Comparison of ENCODE assay signal across 12 cellular contexts in genomic region chr1:27597511-27598216, GRCh38. TPM values are rescaled to one million over a fixed set of nuclear protein-coding genes. Genes with fewer than 3 reads are reported as not detected.
DNase-seq lines count a peak whose midpoint lies in the region; ATAC-seq and TF ChIP-seq lines count a peak whose summit lies in the region.
"Had no signal": no experiment of that assay in that cellular context is flagged by ENCODE, and none has a peak within 500 bp of the region (broad histone marks: within the 10 kb centered on the region; RNA-seq: fewer than 3 reads in every experiment).

No MANE protein-coding gene starts in this region.

- H3K27ac Mint-ChIP-seq in GM23338: peak overlapping the region; percentile 1

- H3K4me1 ChIP-seq in GM23338 (ENCODE audit: insufficient read depth): peaks cover 78% of the 10 kb centered on the region
- H3K4me1 ChIP-seq in gastroesophageal sphincter: peaks cover 15 to 100% (median 82%) of the 10 kb centered on the region in 3 donors
- H3K4me1 ChIP-seq in upper lobe of left lung: peaks cover 53 to 86% (median 63%) of the 10 kb centered on the region in 4 donors

- peaks cover 17% of the 10 kb centered on the region for H3K27me3 Mint-ChIP-seq in GM23338 (ENCODE audit: insufficient read depth, low read depth, poor library complexity)

- H3K4me3 ChIP-seq in GM23338 (no peak overlapping the region), gastroesophageal sphincter (no peak overlapping the region), skin epidermis (no peak overlapping the region), upper lobe of left lung (no peak overlapping the region)
- H3K4me3 ChIP-seq: lower lobe of right lung had no signal

- TF ChIP-seq CTCF in GM23338 (conservative IDR thresholded peaks at IDR 0.05; ENCODE audit: low read depth in 2 of 2): no peak
- no peak for TF ChIP-seq CTCF in gastroesophageal sphincter (IDR thresholded peaks at IDR 0.05)
- no peak for TF ChIP-seq CTCF in upper lobe of left lung (IDR thresholded peaks at IDR 0.05)

- H3K9me3 Mint-ChIP-seq in GM23338: no peaks in the 10 kb centered on the region

- peaks cover 66% of the 10 kb centered on the region for H3K79me2 ChIP-seq in GM23338 (replicated peaks; ENCODE audit: insufficient read depth)

- 19 to 25% methylated on average over 3 to 5 of the region's 7 CpGs for WGBS in gastroesophageal sphincter (ENCODE audit: low coverage in 1 of 2), 2 donors
- 68 to 72% methylated on average over 7 of the region's 7 CpGs for WGBS in upper lobe of left lung, 2 donors

- TF ChIP-seq POLR2A in gastroesophageal sphincter (IDR thresholded peaks at IDR 0.05): no peak
- no peak for TF ChIP-seq POLR2A in upper lobe of left lung (IDR thresholded peaks at IDR 0.05)

- no peak for DNase-seq in GM23338 (ENCODE audit: low spot score)
- peak; percentile 63 for DNase-seq in RPMI7951 (ENCODE audit: low read depth)
- DNase-seq in G401 (ENCODE audit: low spot score): no peak
- no peak for DNase-seq in upper lobe of left lung
- DNase-seq: activated CD8-positive, alpha-beta memory T cell treated with anti-CD3 and anti-CD28 coated beads, Interleukin-2, amount 50 U/mL, for 4 hours; lower lobe of right lung; NCI-H1048; SIG-M5; stimulated activated CD4-positive, alpha-beta T cell treated with anti-CD3 and anti-CD28 coated beads, Interleukin-2, amount 100 ng/mL, for 48 hours had no signal

- H3K27me3 ChIP-seq in GM23338 (ENCODE audit: insufficient read depth): no peaks in the 10 kb centered on the region
- no peaks in the 10 kb centered on the region for H3K27me3 ChIP-seq in gastroesophageal sphincter
- H3K27me3 ChIP-seq in upper lobe of left lung: no peaks in the 10 kb centered on the region

- peak overlapping the region; percentile 7; the same call in 1 of the 3 replicates for H3K4me3 Mint-ChIP-seq in GM23338

- peaks cover 34% of the 10 kb centered on the region for H3K4me1 Mint-ChIP-seq in GM23338

- no peaks in the 10 kb centered on the region for H3K9me3 ChIP-seq in gastroesophageal sphincter
- H3K9me3 ChIP-seq in upper lobe of left lung: no peaks in the 10 kb centered on the region
- H3K9me3 ChIP-seq: lower lobe of right lung had no signal

- H4K20me1 ChIP-seq in GM23338 (replicated peaks; ENCODE audit: insufficient read depth): peaks cover 23% of the 10 kb centered on the region

- peaks cover 7% of the 10 kb centered on the region; the same call in 1 of the 2 replicates for H3F3A ChIP-seq in GM23338 (replicated peaks; ENCODE audit: low read depth)

- H2AFZ ChIP-seq in GM23338: no peak overlapping the region

- TF ChIP-seq EP300 in gastroesophageal sphincter (IDR thresholded peaks at IDR 0.05) (no peak), upper lobe of left lung (IDR thresholded peaks at IDR 0.05) (no peak)

- H3K27ac ChIP-seq in GM23338 (ENCODE audit: low read depth) (no peak overlapping the region), gastroesophageal sphincter (peak overlapping the region in 3 of 4 donors; percentile 89 to 95 (median 94)), skin epidermis (peak overlapping the region in 17 of 21 experiments; percentile 6 to 95 (median 58)), upper lobe of left lung (peak overlapping the region in 2 of 4 donors; percentile 34 to 49)
- H3K27ac ChIP-seq: lower lobe of right lung had no signal

- no peak for ATAC-seq in GM23338
- no peak for ATAC-seq in gastroesophageal sphincter
- ATAC-seq in HG03159 (IDR thresholded peaks at IDR 0.05; ENCODE audit: unreplicated experiment): no peak
- ATAC-seq in upper lobe of left lung (ENCODE audit: low FRiP score in 2 of 2): no peak
- ATAC-seq: lower lobe of right lung had no signal

- no peaks in the 10 kb centered on the region for H3K9me2 ChIP-seq in GM23338 (ENCODE audit: insufficient read depth)

- H3K4me2 ChIP-seq in GM23338: peak overlapping the region; percentile 78

- H3K36me3 Mint-ChIP-seq in GM23338 (ENCODE audit: low read depth): no peaks in the 10 kb centered on the region; the same call in 2 of the 3 replicates

- in situ Hi-C loops in G401 (cut with HindIII; ENCODE audit: low sequenced_read_pairs): loop anchor here (25.0 kb wide), 1 partner anchor 185 kb away; no protein-coding TSS in a partner anchor

- H3K36me3 ChIP-seq in GM23338 (ENCODE audit: insufficient read depth) (no peaks in the 10 kb centered on the region), gastroesophageal sphincter (no peaks in the 10 kb centered on the region), upper lobe of left lung (peaks cover 0 to 7% (median 0%) of the 10 kb centered on the region in 4 donors)
- H3K36me3 ChIP-seq: lower lobe of right lung had no signal

TF ChIP-seq in GM23338, 12 proteins besides CTCF, POLR2A, EP300 and RAD21 (continues in another document):
- no peak for TF ChIP-seq ZNF114 (CRISPR knock-in tag; IDR thresholded peaks at IDR 0.05)
- no peak for TF ChIP-seq POLR2AphosphoS5 (IDR thresholded peaks at IDR 0.05; ENCODE audit: low read depth)
- TF ChIP-seq STAT1 (IDR thresholded peaks at IDR 0.05; ENCODE audit: unreplicated experiment): no peak
- no peak for TF ChIP-seq REST (IDR thresholded peaks at IDR 0.05; ENCODE audit: unreplicated experiment)
- no peak for TF ChIP-seq ZNF331 (CRISPR knock-in tag; IDR thresholded peaks at IDR 0.05; ENCODE audit: low read depth)
- no peak for TF ChIP-seq EZH2 (IDR thresholded peaks at IDR 0.05; ENCODE audit: low read depth, unreplicated experiment)
- TF ChIP-seq CREB1 (CRISPR knock-in tag; IDR thresholded peaks at IDR 0.05; ENCODE audit: low read depth): no peak

RNA-seq across cellular contexts. Expression of gene AHDC1, which starts 6.3 kb away (rescaled TPM):
- 19.1 and 22.2 TPM in 2 replicates for total RNA-seq in GM23338 (2014; rRNA removed; shearing (Covaris generic))
- 6.8 and 8.3 TPM in 2 replicates for polyA plus RNA-seq in GM23338 (2016; fragmentation: Nextera tagmentation; extraction: Ambion mirVana)
- total RNA-seq in RPMI7951 (2014; rRNA removed; shearing (Covaris generic)): 5.8 and 7.1 TPM in 2 replicates
- 10 to 100 TPM; 18.2 to 50.3 (median 27.7) TPM for total RNA-seq in gastroesophageal sphincter
- total RNA-seq in G401 (2014; rRNA removed; shearing (Covaris generic)): 6.5 and 8.1 TPM in 2 replicates
- 10 to 100 TPM; 10.8 to 43.4 (median 26.2) TPM for total RNA-seq in upper lobe of left lung

RNA-seq across cellular contexts. Expression of gene FGR, which starts 37.3 kb away (rescaled TPM):
- 0.16 and 0.56 TPM in 2 replicates for total RNA-seq in GM23338 (2014; rRNA removed; shearing (Covaris generic))
- polyA plus RNA-seq in GM23338 (2016; fragmentation: Nextera tagmentation; extraction: Ambion mirVana): 0.42 and 0.53 TPM in 2 replicates
- not detected in 2 replicates for total RNA-seq in RPMI7951 (2014; rRNA removed; shearing (Covaris generic))
- 10 to 100 TPM in 3 of 4 donors, 1 to 10 TPM in 1; 9.2 to 17.8 (median 10.1) TPM for total RNA-seq in gastroesophageal sphincter
- not detected in 2 replicates for total RNA-seq in G401 (2014; rRNA removed; shearing (Covaris generic))
- total RNA-seq in upper lobe of left lung: 100 to 1,000 TPM in 5 of 6 donors, 10 to 100 TPM in 1; 59.8 to 234 (median 150) TPM
